8 cellular contexts compared by ENCODE assay signal in the genomic region with DNA sequence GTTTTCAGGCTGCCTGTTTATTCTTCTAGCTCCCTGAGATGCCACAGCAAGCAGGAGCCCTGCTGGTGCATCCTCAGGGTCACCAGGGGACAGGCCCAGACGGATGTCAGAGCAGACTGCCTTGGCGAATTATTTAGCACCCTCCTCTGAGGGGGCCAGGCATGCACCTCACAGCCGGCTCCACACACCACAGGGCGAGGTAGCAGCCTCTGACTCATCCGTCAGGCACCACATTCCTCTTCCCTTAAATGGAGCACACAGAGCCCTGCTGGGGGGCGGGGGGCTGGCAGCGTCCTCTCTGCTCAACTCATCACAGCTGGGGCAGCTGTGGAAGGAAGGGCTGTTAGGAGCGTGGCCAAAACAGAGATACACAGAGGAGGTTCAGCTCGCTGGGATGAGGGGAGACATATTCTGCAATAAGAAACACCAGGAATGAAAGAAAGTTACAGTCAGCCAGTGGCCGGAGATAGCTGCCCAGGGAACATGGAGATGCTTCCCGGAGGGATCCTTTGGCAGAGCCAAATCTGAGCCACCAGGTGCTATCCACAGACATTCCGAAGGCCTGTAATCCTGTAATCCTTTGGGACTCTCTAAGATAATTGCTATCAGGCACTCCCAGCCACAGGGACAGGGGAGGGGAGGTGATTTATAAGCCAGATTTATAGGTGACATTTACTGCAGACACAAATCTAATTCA. TPM values are rescaled to one million over a fixed set of nuclear protein-coding genes. Genes with fewer than 3 reads are reported as not detected.
DNase-seq lines count a peak whose midpoint lies in the region; ATAC-seq, FAIRE-seq and TF ChIP-seq lines count a peak whose summit lies in the region.

No MANE protein-coding gene starts in this region.

- H3K4me3 Mint-ChIP-seq in stimulated activated effector memory CD8-positive, alpha-beta T cell treated with anti-CD3 and anti-CD28 coated beads, Interleukin-12 subunit alpha, Interleukin-12 subunit beta, amount 100 ng/mL, for 72 hours, result no peak overlapping the region

- peaks cover 6% of the 10 kb centered on the region for H3K9me3 Mint-ChIP-seq in stimulated activated effector memory CD8-positive, alpha-beta T cell treated with anti-CD3 and anti-CD28 coated beads, Interleukin-12 subunit alpha, Interleukin-12 subunit beta, amount 100 ng/mL, for 72 hours

- peak; percentile 79 for DNase-seq in D341Med (ENCODE audit: low spot score)
- DNase-seq in RCC 7860 (ENCODE audit: low spot score), result peak; percentile 95
- DNase-seq in fibroblast of the aortic adventitia (ENCODE audit: low read depth), result peak; percentile 92
- DNase-seq in occipital lobe (lab: John Stamatoyannopoulos, UW), result peak; percentile 63
- DNase-seq in NCI-H345 treated with DMSO at 0.1 percent for 48 hours (lab: John Stamatoyannopoulos, UW; ENCODE audit: unreplicated experiment), result no peak
- no peak for DNase-seq in activated naive CD4-positive, alpha-beta T cell (lab: John Stamatoyannopoulos, UW)
- DNase-seq in NOMO-1 treated with DMSO at 0.1 percent for 48 hours (lab: John Stamatoyannopoulos, UW; ENCODE audit: unreplicated experiment), result no peak
- no peak for DNase-seq in stimulated activated effector memory CD8-positive, alpha-beta T cell treated with anti-CD3 and anti-CD28 coated beads, Interleukin-12 subunit alpha, Interleukin-12 subunit beta, amount 100 ng/mL, for 72 hours (ENCODE audit: low spot score in 2 of 2)

- FAIRE-seq in RCC 7860 (lab: Jason Lieb, UNC), result peak; percentile 92

- no peak overlapping the region for H3K27ac Mint-ChIP-seq in stimulated activated effector memory CD8-positive, alpha-beta T cell treated with anti-CD3 and anti-CD28 coated beads, Interleukin-12 subunit alpha, Interleukin-12 subunit beta, amount 100 ng/mL, for 72 hours

- no peak overlapping the region for H3K4me3 ChIP-seq in fibroblast of the aortic adventitia (ENCODE audit: low read depth, low read length)

- H3K4me1 Mint-ChIP-seq in stimulated activated effector memory CD8-positive, alpha-beta T cell treated with anti-CD3 and anti-CD28 coated beads, Interleukin-12 subunit alpha, Interleukin-12 subunit beta, amount 100 ng/mL, for 72 hours, result no peaks in the 10 kb centered on the region

- no peak for TF ChIP-seq CTCF in fibroblast of the aortic adventitia (IDR thresholded peaks at IDR 0.05; ENCODE audit: insufficient read depth, low read length)

- H3K36me3 Mint-ChIP-seq in stimulated activated effector memory CD8-positive, alpha-beta T cell treated with anti-CD3 and anti-CD28 coated beads, Interleukin-12 subunit alpha, Interleukin-12 subunit beta, amount 100 ng/mL, for 72 hours, result no peaks in the 10 kb centered on the region

- ATAC-seq in stimulated activated effector memory CD8-positive, alpha-beta T cell treated with anti-CD3 and anti-CD28 coated beads, Interleukin-12 subunit alpha, Interleukin-12 subunit beta, amount 100 ng/mL, for 72 hours, result no peak

RNA-seq across cellular contexts. Expression of a gene that starts 13.9 kb away (rescaled TPM):
- 22.0 and 45.1 TPM in 2 replicates for total RNA-seq in fibroblast of the aortic adventitia (ENCODE audit: low replicate concordance)
- total RNA-seq in occipital lobe, result 87.5 TPM

Comparison
In these comparisons a context has a peak if more than half of its experiments do, and no peak if none do; other contexts are left out.
1. DNase-seq: peak in D341Med (single experiment), RCC 7860 (single experiment), fibroblast of the aortic adventitia (single experiment) and occipital lobe (single experiment); none in NCI-H345 treated with DMSO at 0.1 percent for 48 hours (single experiment), activated naive CD4-positive, alpha-beta T cell (0 of 4), NOMO-1 treated with DMSO at 0.1 percent for 48 hours (single experiment) and stimulated activated effector memory CD8-positive, alpha-beta T cell treated with anti-CD3 and anti-CD28 coated beads, Interleukin-12 subunit alpha, Interleukin-12 subunit beta, amount 100 ng/mL, for 72 hours (0 of 2).